ENCODE assay signal across 19 cellular contexts in the genomic region with DNA sequence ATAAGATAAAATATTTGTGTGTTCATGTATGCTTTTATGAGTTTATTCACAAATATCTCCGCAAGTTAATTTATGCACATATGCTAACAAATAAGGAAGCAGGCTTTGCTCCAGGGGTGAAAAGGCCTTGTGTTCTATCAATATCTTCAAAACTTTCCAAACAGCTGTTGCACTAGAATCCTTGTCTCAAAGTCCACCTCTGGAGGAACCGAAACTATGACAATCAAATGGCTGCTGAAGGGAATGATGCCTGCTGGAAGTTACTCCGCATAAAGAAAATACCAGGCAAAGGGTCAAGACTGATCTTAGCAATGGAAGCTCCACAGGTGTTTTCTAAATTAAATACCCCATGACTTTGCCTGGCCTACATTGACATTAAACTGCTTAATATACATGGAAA.
"Had no signal": no experiment of that assay in that cellular context is flagged by ENCODE, and none has a peak within 500 bp of the region (broad histone marks: within the 10 kb centered on the region; RNA-seq: fewer than 3 reads in every experiment).

No MANE protein-coding gene starts in this region.

- FAIRE-seq: endometrium, frontal cortex, keratinocyte had no signal

- DNase-seq: effector memory CD4-positive, alpha-beta T cell; immature natural killer cell; left ventricle myocardium superior; mesendoderm; naive thymus-derived CD4-positive, alpha-beta T cell; nephron progenitor cell; psoas muscle; retina; right lobe of liver; spleen; stimulated activated CD4-positive, alpha-beta T cell treated with anti-CD3 and anti-CD28 coated beads, Interleukin-15, amount 100 ng/mL, for 24 hours; stimulated activated CD4-positive, alpha-beta T cell treated with anti-CD3 and anti-CD28 coated beads, Interleukin-1b, Interleukin-23, amount 100 ng/mL, for 48 hours; stimulated activated CD4-positive, alpha-beta T cell treated with anti-CD3 and anti-CD28 coated beads, Interleukin-4, amount 100 ng/mL, for 24 hours; tibial artery had no signal

- ATAC-seq: esophagus mucosa; left ventricle myocardium superior; naive thymus-derived CD4-positive, alpha-beta T cell; psoas muscle; stimulated activated memory B cell treated with anti-CD40 and anti-IgM and Interleukin-4, amounts not matched to agents 10 μg/mL and 1 μg/mL and 100 μg/mL, for 72 hours had no signal
